ENCODE assay signal across 2 cellular contexts in the genomic region with DNA sequence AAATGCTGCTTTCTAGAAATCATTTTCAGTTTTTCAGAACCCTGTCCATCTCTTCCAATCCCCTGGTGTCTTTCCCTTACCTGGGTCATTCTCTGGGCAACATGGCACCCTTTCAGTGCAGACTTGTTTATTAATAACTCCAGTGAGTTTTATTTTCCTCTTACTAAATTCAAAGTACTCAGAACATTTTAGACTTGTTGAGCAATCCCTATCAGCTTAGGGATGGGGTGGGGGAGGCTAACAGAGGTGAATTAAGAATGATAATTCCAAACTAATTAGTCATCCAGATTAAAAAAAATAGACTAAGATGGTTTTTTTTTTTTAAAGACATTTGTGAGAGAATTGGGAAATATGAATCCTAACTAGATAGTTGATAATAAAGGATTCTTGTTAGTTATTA.
TF ChIP-seq lines count a peak whose summit lies in the region.

No MANE protein-coding gene starts in this region.

TF ChIP-seq in HCT116, 20 proteins besides CTCF, POLR2A, EP300 and RAD21:
- TF ChIP-seq ATF3 (IDR thresholded peaks at IDR 0.05) (no peak), EGR1 (IDR thresholded peaks at IDR 0.05; ENCODE audit: low read depth) (no peak), JUND (IDR thresholded peaks at IDR 0.05) (peak; percentile 14), FOSL1 (IDR thresholded peaks at IDR 0.05; ENCODE audit: low read depth) (0 out of 2 replicates have a peak, but pooled peaks have one; percentile 14), TCF7L2 (IDR thresholded peaks at IDR 0.05; ENCODE audit: borderline replicate concordance, extremely low read depth, insufficient read depth, insufficient read length) (no peak), CEBPB (IDR thresholded peaks at IDR 0.05; ENCODE audit: low read depth) (peak; percentile 81), SRF (IDR thresholded peaks at IDR 0.05; ENCODE audit: low read depth) (no peak)
- TF ChIP-seq, protein P1, sequence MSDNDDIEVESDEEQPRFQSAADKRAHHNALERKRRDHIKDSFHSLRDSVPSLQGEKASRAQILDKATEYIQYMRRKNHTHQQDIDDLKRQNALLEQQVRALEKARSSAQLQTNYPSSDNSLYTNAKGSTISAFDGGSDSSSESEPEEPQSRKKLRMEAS (IDR thresholded peaks at IDR 0.05), result no peak
TF ChIP-seq in HCT116: peak in this region for 3.

TF ChIP-seq in GM12891, 5 proteins besides CTCF, POLR2A, EP300 and RAD21:
- TF ChIP-seq PAX5 (IDR thresholded peaks at IDR 0.05; ENCODE audit: insufficient read depth, low read length, severe bottlenecking) (no peak), POU2F2 (IDR thresholded peaks at IDR 0.05; ENCODE audit: low read depth, low read length) (no peak), TAF1 (IDR thresholded peaks at IDR 0.05; ENCODE audit: low read depth, low read length) (no peak), POLR2AphosphoS5 (IDR thresholded peaks at IDR 0.05; ENCODE audit: low read depth, low read length) (no peak)
